In the genomic region with DNA sequence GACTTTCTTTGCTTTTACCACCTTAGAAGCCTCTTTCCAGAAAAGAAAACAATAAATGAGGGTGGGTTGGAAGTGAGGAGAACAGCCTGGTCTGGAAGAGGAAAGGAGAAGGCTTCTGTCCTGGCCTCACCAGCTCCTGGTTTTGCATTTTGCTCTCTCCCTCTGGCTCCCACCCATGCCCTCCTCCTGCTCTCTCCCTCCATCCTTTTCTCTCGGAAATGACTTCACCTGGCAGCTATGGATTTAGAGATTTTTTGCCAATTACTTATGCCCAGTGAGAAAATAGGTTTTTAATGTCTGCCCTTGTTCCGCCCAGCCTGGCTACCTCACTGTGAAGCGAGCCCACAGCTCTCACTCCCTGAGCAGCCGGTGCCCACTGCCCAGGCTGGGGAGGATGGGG, we compare ENCODE assay signal across 1 cellular context.
TF ChIP-seq lines count a peak whose summit lies in the region.

No MANE protein-coding gene starts in this region.

TF ChIP-seq in SK-N-SH treated with all-trans-retinoic acid at 6 μM for 48 hours, 23 proteins besides CTCF, POLR2A, EP300 and RAD21 (continued from another document):
- TF ChIP-seq ZC3H10 (CRISPR knock-in tag; IDR thresholded peaks at IDR 0.05) (no peak), SNAI2 (CRISPR knock-in tag; IDR thresholded peaks at IDR 0.05) (no peak), ZNF565 (CRISPR knock-in tag; conservative IDR thresholded peaks at IDR 0.05; ENCODE audit: low read depth) (no peak), RARB (CRISPR knock-in tag; IDR thresholded peaks at IDR 0.05) (no peak), TCF4 (CRISPR knock-in tag; IDR thresholded peaks at IDR 0.05; ENCODE audit: borderline replicate concordance) (no peak), ZNF8 (CRISPR knock-in tag; IDR thresholded peaks at IDR 0.05) (no peak), BACH2 (CRISPR knock-in tag; IDR thresholded peaks at IDR 0.05; ENCODE audit: borderline replicate concordance) (no peak), PPARA (CRISPR knock-in tag; IDR thresholded peaks at IDR 0.05; ENCODE audit: borderline replicate concordance) (no peak)
- TF ChIP-seq, protein P1, sequence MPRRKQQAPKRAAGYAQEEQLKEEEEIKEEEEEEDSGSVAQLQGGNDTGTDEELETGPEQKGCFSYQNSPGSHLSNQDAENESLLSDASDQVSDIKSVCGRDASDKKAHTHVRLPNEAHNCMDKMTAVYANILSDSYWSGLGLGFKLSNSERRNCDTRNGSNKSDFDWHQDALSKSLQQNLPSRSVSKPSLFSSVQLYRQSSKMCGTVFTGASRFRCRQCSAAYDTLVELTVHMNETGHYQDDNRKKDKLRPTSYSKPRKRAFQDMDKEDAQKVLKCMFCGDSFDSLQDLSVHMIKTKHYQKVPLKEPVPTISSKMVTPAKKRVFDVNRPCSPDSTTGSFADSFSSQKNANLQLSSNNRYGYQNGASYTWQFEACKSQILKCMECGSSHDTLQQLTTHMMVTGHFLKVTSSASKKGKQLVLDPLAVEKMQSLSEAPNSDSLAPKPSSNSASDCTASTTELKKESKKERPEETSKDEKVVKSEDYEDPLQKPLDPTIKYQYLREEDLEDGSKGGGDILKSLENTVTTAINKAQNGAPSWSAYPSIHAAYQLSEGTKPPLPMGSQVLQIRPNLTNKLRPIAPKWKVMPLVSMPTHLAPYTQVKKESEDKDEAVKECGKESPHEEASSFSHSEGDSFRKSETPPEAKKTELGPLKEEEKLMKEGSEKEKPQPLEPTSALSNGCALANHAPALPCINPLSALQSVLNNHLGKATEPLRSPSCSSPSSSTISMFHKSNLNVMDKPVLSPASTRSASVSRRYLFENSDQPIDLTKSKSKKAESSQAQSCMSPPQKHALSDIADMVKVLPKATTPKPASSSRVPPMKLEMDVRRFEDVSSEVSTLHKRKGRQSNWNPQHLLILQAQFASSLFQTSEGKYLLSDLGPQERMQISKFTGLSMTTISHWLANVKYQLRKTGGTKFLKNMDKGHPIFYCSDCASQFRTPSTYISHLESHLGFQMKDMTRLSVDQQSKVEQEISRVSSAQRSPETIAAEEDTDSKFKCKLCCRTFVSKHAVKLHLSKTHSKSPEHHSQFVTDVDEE (CRISPR knock-in tag; IDR thresholded peaks at IDR 0.05): no peak
- TF ChIP-seq, protein P2, sequence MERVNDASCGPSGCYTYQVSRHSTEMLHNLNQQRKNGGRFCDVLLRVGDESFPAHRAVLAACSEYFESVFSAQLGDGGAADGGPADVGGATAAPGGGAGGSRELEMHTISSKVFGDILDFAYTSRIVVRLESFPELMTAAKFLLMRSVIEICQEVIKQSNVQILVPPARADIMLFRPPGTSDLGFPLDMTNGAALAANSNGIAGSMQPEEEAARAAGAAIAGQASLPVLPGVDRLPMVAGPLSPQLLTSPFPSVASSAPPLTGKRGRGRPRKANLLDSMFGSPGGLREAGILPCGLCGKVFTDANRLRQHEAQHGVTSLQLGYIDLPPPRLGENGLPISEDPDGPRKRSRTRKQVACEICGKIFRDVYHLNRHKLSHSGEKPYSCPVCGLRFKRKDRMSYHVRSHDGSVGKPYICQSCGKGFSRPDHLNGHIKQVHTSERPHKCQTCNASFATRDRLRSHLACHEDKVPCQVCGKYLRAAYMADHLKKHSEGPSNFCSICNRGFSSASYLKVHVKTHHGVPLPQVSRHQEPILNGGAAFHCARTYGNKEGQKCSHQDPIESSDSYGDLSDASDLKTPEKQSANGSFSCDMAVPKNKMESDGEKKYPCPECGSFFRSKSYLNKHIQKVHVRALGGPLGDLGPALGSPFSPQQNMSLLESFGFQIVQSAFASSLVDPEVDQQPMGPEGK (CRISPR knock-in tag; IDR thresholded peaks at IDR 0.05; ENCODE audit: borderline replicate concordance): no peak
